In the genomic region with DNA sequence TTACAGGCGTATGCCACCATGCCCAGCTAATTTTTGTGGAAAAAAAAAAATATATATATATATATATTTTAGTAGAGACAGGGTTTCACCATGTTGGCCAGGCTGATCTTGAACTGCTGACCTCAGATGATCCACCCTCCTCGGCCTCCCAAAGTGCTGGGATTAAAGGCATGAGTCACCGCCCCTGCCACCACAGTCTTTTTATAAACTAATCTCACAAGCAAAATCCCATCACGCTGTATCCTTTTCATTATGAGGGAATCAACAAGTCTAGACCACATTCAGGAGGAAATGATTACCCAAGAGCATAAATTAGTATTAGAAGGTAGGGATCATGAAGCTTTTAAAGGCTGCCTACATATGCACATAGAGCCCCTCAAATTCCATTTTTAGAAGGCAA, we compare ENCODE assay signal across 18 cellular contexts.
"Had no signal": no experiment of that assay in that cellular context is flagged by ENCODE, and none has a peak within 500 bp of the region (broad histone marks: within the 10 kb centered on the region; RNA-seq: fewer than 3 reads in every experiment).

No MANE protein-coding gene starts in this region.

- H3K27ac ChIP-seq: right lobe of liver, spleen had no signal

- H3K27ac Mint-ChIP-seq: activated naive CD4-positive, alpha-beta T cell treated with anti-CD3 and anti-CD28 coated beads, Interleukin-2, amount 10 ng/mL, durations not matched to agents 7 days and 5 days; dendritic cell treated with granulocyte-macrophage colony-stimulating factor and Interleukin-4, amounts not matched to agents 40 ng/mL and 50 ng/mL, for 4 days; effector memory CD8-positive, alpha-beta T cell; natural killer cell treated with Interleukin-12 subunit alpha and Interleukin-12 subunit beta and Interleukin-15 and Interleukin-18, amount 100 ng/mL, for 72 hours; type B pancreatic cell had no signal

- H3K36me3 Mint-ChIP-seq: activated naive CD4-positive, alpha-beta T cell treated with anti-CD3 and anti-CD28 coated beads, Interleukin-2, amount 10 ng/mL, durations not matched to agents 7 days and 5 days; natural killer cell treated with Interleukin-12 subunit alpha and Interleukin-12 subunit beta and Interleukin-15 and Interleukin-18, amount 100 ng/mL, for 72 hours; type B pancreatic cell had no signal

- H3K9me3 ChIP-seq: mucosa of descending colon, right lobe of liver, spleen had no signal

- DNase-seq: activated CD4-positive, alpha-beta T cell treated with anti-CD3 and anti-CD28 coated beads for 4 hours; activated naive CD4-positive, alpha-beta T cell treated with anti-CD3 and anti-CD28 coated beads, Interleukin-2, amount 10 ng/mL, durations not matched to agents 7 days and 5 days; cerebellar nuclear complex; effector memory CD8-positive, alpha-beta T cell; erythroblast; hypothalamus; left colon; mucosa of descending colon; nucleus accumbens; right lobe of liver; spleen; stimulated activated CD4-positive, alpha-beta T cell treated with anti-CD3 and anti-CD28 coated beads, Interleukin-2, amount 100 ng/mL, for 24 hours; stimulated activated naive CD4-positive, alpha-beta T cell; substantia nigra; T-helper 1 cell had no signal

- H3K4me1 Mint-ChIP-seq: activated naive CD4-positive, alpha-beta T cell treated with anti-CD3 and anti-CD28 coated beads, Interleukin-2, amount 10 ng/mL, durations not matched to agents 7 days and 5 days had no signal

- H3K27me3 Mint-ChIP-seq: activated naive CD4-positive, alpha-beta T cell treated with anti-CD3 and anti-CD28 coated beads, Interleukin-2, amount 10 ng/mL, durations not matched to agents 7 days and 5 days; dendritic cell treated with granulocyte-macrophage colony-stimulating factor and Interleukin-4, amounts not matched to agents 40 ng/mL and 50 ng/mL, for 4 days; effector memory CD8-positive, alpha-beta T cell; natural killer cell treated with Interleukin-12 subunit alpha and Interleukin-12 subunit beta and Interleukin-15 and Interleukin-18, amount 100 ng/mL, for 72 hours; type B pancreatic cell had no signal

- H3K4me3 Mint-ChIP-seq: activated naive CD4-positive, alpha-beta T cell treated with anti-CD3 and anti-CD28 coated beads, Interleukin-2, amount 10 ng/mL, durations not matched to agents 7 days and 5 days; dendritic cell treated with granulocyte-macrophage colony-stimulating factor and Interleukin-4, amounts not matched to agents 40 ng/mL and 50 ng/mL, for 4 days; effector memory CD8-positive, alpha-beta T cell; natural killer cell treated with Interleukin-12 subunit alpha and Interleukin-12 subunit beta and Interleukin-15 and Interleukin-18, amount 100 ng/mL, for 72 hours; type B pancreatic cell had no signal

- H3K4me1 ChIP-seq: right lobe of liver, spleen had no signal

- H3K4me3 ChIP-seq: mucosa of descending colon, right lobe of liver, spleen had no signal

- H3K27me3 ChIP-seq: right lobe of liver, spleen had no signal

- H3K36me3 ChIP-seq: right lobe of liver, spleen had no signal
